ENCODE assay signal across 1 cellular context in genomic region chr22:31969789-31970489, GRCh38.
TF ChIP-seq lines count a peak whose summit lies in the region.

No MANE protein-coding gene starts in this region.

TF ChIP-seq in HepG2, 621 proteins besides CTCF, POLR2A, EP300 and RAD21 (continued from another document and continues in another):
- TF ChIP-seq STAT6 (CRISPR knock-in tag; IDR thresholded peaks at IDR 0.05; ENCODE audit: borderline replicate concordance): no peak
- no peak for TF ChIP-seq PRDM10 (CRISPR knock-in tag; IDR thresholded peaks at IDR 0.05; ENCODE audit: low read depth)
- no peak for TF ChIP-seq PAWR (CRISPR knock-in tag; IDR thresholded peaks at IDR 0.05; ENCODE audit: borderline replicate concordance)
- no peak for TF ChIP-seq ZBTB26 (CRISPR knock-in tag; IDR thresholded peaks at IDR 0.05; ENCODE audit: borderline replicate concordance)
- TF ChIP-seq TMF1 (CRISPR knock-in tag; IDR thresholded peaks at IDR 0.05; ENCODE audit: low read depth): no peak
- 0 out of 2 replicates have a peak, but pooled peaks have one; percentile 57 for TF ChIP-seq CCDC6 (CRISPR knock-in tag; IDR thresholded peaks at IDR 0.05)
- TF ChIP-seq ZNF761 (CRISPR knock-in tag; conservative IDR thresholded peaks at IDR 0.05): no peak
- TF ChIP-seq, protein P1, sequence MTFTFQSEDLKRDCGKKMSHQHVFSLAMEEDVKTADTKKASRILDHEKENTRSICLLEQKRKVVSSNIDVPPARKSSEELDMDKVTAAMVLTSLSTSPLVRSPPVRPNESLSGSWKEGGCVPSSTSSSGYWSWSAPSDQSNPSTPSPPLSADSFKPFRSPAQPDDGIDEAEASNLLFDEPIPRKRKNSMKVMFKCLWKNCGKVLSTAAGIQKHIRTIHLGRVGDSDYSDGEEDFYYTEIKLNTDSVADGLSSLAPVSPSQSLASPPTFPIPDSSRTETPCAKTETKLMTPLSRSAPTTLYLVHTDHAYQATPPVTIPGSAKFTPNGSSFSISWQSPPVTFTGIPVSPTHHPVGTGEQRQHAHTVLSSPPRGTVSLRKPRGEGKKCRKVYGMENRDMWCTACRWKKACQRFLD (CRISPR knock-in tag; IDR thresholded peaks at IDR 0.05; ENCODE audit: borderline replicate concordance): no peak
- TF ChIP-seq ZNF782 (CRISPR knock-in tag; IDR thresholded peaks at IDR 0.05; ENCODE audit: borderline replicate concordance): no peak
- TF ChIP-seq ZNF275 (CRISPR knock-in tag; IDR thresholded peaks at IDR 0.05; ENCODE audit: borderline replicate concordance): 0 out of 2 replicates have a peak, but pooled peaks have one; percentile 35
- 0 out of 2 replicates have a peak, but pooled peaks have one; percentile 28 for TF ChIP-seq NFATC3 (CRISPR knock-in tag; IDR thresholded peaks at IDR 0.05)
- TF ChIP-seq ZNF280D (CRISPR knock-in tag; IDR thresholded peaks at IDR 0.05): peak; percentile 43; the same call in 1 of the 2 replicates
- no peak for TF ChIP-seq AHR (CRISPR knock-in tag; IDR thresholded peaks at IDR 0.05)
- no peak for TF ChIP-seq ZNF264 (CRISPR knock-in tag; IDR thresholded peaks at IDR 0.05)
- TF ChIP-seq, protein P2, sequence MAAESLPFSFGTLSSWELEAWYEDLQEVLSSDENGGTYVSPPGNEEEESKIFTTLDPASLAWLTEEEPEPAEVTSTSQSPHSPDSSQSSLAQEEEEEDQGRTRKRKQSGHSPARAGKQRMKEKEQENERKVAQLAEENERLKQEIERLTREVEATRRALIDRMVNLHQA (CRISPR knock-in tag; IDR thresholded peaks at IDR 0.05): no peak
- TF ChIP-seq, protein P3, sequence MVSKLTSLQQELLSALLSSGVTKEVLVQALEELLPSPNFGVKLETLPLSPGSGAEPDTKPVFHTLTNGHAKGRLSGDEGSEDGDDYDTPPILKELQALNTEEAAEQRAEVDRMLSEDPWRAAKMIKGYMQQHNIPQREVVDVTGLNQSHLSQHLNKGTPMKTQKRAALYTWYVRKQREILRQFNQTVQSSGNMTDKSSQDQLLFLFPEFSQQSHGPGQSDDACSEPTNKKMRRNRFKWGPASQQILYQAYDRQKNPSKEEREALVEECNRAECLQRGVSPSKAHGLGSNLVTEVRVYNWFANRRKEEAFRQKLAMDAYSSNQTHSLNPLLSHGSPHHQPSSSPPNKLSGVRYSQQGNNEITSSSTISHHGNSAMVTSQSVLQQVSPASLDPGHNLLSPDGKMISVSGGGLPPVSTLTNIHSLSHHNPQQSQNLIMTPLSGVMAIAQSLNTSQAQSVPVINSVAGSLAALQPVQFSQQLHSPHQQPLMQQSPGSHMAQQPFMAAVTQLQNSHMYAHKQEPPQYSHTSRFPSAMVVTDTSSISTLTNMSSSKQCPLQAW (CRISPR knock-in tag; IDR thresholded peaks at IDR 0.05): peak; percentile 49; the same call in 1 of the 2 replicates
- TF ChIP-seq, protein P4, sequence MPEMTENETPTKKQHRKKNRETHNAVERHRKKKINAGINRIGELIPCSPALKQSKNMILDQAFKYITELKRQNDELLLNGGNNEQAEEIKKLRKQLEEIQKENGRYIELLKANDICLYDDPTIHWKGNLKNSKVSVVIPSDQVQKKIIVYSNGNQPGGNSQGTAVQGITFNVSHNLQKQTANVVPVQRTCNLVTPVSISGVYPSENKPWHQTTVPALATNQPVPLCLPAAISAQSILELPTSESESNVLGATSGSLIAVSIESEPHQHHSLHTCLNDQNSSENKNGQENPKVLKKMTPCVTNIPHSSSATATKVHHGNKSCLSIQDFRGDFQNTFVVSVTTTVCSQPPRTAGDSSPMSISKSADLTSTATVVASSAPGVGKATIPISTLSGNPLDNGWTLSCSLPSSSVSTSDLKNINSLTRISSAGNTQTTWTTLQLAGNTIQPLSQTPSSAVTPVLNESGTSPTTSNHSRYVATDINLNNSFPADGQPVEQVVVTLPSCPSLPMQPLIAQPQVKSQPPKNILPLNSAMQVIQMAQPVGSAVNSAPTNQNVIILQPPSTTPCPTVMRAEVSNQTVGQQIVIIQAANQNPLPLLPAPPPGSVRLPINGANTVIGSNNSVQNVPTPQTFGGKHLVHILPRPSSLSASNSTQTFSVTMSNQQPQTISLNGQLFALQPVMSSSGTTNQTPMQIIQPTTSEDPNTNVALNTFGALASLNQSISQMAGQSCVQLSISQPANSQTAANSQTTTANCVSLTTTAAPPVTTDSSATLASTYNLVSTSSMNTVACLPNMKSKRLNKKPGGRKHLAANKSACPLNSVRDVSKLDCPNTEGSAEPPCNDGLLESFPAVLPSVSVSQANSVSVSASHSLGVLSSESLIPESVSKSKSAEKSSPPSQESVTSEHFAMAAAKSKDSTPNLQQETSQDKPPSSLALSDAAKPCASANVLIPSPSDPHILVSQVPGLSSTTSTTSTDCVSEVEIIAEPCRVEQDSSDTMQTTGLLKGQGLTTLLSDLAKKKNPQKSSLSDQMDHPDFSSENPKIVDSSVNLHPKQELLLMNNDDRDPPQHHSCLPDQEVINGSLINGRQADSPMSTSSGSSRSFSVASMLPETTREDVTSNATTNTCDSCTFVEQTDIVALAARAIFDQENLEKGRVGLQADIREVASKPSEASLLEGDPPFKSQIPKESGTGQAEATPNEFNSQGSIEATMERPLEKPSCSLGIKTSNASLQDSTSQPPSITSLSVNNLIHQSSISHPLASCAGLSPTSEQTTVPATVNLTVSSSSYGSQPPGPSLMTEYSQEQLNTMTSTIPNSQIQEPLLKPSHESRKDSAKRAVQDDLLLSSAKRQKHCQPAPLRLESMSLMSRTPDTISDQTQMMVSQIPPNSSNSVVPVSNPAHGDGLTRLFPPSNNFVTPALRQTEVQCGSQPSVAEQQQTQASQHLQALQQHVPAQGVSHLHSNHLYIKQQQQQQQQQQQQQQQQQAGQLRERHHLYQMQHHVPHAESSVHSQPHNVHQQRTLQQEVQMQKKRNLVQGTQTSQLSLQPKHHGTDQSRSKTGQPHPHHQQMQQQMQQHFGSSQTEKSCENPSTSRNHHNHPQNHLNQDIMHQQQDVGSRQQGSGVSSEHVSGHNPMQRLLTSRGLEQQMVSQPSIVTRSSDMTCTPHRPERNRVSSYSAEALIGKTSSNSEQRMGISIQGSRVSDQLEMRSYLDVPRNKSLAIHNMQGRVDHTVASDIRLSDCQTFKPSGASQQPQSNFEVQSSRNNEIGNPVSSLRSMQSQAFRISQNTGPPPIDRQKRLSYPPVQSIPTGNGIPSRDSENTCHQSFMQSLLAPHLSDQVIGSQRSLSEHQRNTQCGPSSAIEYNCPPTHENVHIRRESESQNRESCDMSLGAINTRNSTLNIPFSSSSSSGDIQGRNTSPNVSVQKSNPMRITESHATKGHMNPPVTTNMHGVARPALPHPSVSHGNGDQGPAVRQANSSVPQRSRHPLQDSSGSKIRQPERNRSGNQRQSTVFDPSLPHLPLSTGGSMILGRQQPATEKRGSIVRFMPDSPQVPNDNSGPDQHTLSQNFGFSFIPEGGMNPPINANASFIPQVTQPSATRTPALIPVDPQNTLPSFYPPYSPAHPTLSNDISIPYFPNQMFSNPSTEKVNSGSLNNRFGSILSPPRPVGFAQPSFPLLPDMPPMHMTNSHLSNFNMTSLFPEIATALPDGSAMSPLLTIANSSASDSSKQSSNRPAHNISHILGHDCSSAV (CRISPR knock-in tag; IDR thresholded peaks at IDR 0.05; ENCODE audit: borderline replicate concordance): no peak
- no peak for TF ChIP-seq HNRNPLL (IDR thresholded peaks at IDR 0.05; ENCODE audit: low read depth, low read length, poor library complexity, severe bottlenecking)
- TF ChIP-seq ZEB1 (IDR thresholded peaks at IDR 0.05; ENCODE audit: insufficient replicate concordance, low read depth): peak; percentile 90
- TF ChIP-seq ARHGAP35 (CRISPR knock-in tag; IDR thresholded peaks at IDR 0.05; ENCODE audit: borderline replicate concordance): no peak
- TF ChIP-seq ZNF746 (CRISPR knock-in tag; IDR thresholded peaks at IDR 0.05): no peak
- TF ChIP-seq DNMT1 (CRISPR knock-in tag; IDR thresholded peaks at IDR 0.05): no peak
- TF ChIP-seq ZNF17 (CRISPR knock-in tag; IDR thresholded peaks at IDR 0.05): no peak
- no peak for TF ChIP-seq ZNF672 (CRISPR knock-in tag; IDR thresholded peaks at IDR 0.05)
- TF ChIP-seq TOE1 (CRISPR knock-in tag; IDR thresholded peaks at IDR 0.05): no peak
- TF ChIP-seq, protein P5, sequence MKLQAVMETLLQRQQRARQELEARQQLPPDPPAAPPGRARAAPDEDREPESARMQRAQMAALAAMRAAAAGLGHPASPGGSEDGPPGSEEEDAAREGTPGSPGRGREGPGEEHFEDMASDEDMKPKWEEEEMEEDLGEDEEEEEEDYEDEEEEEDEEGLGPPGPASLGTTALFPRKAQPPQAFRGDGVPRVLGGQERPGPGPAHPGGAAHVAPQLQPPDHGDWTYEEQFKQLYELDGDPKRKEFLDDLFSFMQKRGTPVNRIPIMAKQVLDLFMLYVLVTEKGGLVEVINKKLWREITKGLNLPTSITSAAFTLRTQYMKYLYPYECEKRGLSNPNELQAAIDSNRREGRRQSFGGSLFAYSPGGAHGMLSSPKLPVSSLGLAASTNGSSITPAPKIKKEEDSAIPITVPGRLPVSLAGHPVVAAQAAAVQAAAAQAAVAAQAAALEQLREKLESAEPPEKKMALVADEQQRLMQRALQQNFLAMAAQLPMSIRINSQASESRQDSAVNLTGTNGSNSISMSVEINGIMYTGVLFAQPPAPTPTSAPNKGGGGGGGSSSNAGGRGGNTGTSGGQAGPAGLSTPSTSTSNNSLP (IDR thresholded peaks at IDR 0.05; ENCODE audit: low read depth, low read length): no peak
- TF ChIP-seq GZF1 (CRISPR knock-in tag; IDR thresholded peaks at IDR 0.05): no peak
